Comparison of ENCODE assay signal across 17 cellular contexts in the genomic region with DNA sequence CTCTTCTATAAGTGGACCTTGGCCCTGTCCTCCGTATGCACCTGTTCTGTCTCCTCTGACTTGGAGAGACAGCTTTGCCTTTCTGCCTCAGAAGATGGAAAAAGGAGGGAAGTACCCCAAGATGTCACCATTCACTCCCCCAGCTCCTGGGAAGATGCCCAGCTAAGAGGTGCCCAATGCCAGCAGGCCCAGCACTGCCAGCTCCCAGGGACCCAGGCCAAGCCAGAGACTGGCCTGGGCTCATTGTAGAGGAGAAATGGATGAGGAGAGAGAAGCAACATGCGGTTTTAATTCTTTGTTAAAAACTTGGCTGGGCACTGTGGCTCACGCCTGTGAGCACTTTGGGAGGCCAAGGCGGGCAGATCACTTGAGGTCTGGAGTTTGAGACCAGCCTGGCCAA.
DNase-seq lines count a peak whose midpoint lies in the region; ATAC-seq and TF ChIP-seq lines count a peak whose summit lies in the region.
"Had no signal": no experiment of that assay in that cellular context is flagged by ENCODE, and none has a peak within 500 bp of the region (broad histone marks: within the 10 kb centered on the region; RNA-seq: fewer than 3 reads in every experiment).

No MANE protein-coding gene starts in this region.

- no peaks in the 10 kb centered on the region for H3K36me3 Mint-ChIP-seq in osteocyte (ENCODE audit: unreplicated experiment)
- H3K36me3 Mint-ChIP-seq in activated T-cell treated with anti-CD3 and anti-CD28 coated beads, Interleukin-2, amount 50 U/mL, for 72 hours (ENCODE audit: insufficient read depth in 2 of 2): no peaks in the 10 kb centered on the region
- H3K36me3 Mint-ChIP-seq: CD14-positive monocyte; CD8-positive, alpha-beta memory T cell had no signal

- no peak for TF ChIP-seq CTCF in osteocyte (IDR thresholded peaks at IDR 0.05)

- H3K27ac Mint-ChIP-seq in osteocyte (ENCODE audit: unreplicated experiment): no peak overlapping the region
- H3K27ac Mint-ChIP-seq in activated T-cell treated with anti-CD3 and anti-CD28 coated beads, Interleukin-2, amount 50 U/mL, for 72 hours: no peak overlapping the region
- H3K27ac Mint-ChIP-seq: CD14-positive monocyte; CD8-positive, alpha-beta memory T cell; H9 had no signal

- DNase-seq in Ammon's horn (ENCODE audit: low spot score): peak; percentile 61
- peak in 30 of 58 donors; percentile 6 to 74 (median 36) for DNase-seq in anterior cingulate cortex (lab: John Stamatoyannopoulos, UW)
- DNase-seq in hippocampal formation (lab: John Stamatoyannopoulos, UW): peak; percentile 3 to 14
- peak; percentile 51 for DNase-seq in osteocyte (ENCODE audit: extremely low spot score, unreplicated experiment)
- no peak for DNase-seq in SIG-M5 (lab: John Stamatoyannopoulos, UW)
- no peak for DNase-seq in activated T-cell treated with anti-CD3 and anti-CD28 coated beads, Interleukin-2, amount 50 U/mL, for 72 hours
- DNase-seq: ACHN; BE2C; Caco-2; CD8-positive, alpha-beta memory T cell; DMS53; GOT3; H9 had no signal

- H3K4me3 Mint-ChIP-seq in osteocyte (ENCODE audit: unreplicated experiment): no peak overlapping the region
- no peak overlapping the region for H3K4me3 Mint-ChIP-seq in activated T-cell treated with anti-CD3 and anti-CD28 coated beads, Interleukin-2, amount 50 U/mL, for 72 hours
- H3K4me3 Mint-ChIP-seq: CD14-positive monocyte; CD8-positive, alpha-beta memory T cell; H9 had no signal

- no peaks in the 10 kb centered on the region for H3K4me1 Mint-ChIP-seq in osteocyte (ENCODE audit: unreplicated experiment)
- no peaks in the 10 kb centered on the region for H3K4me1 Mint-ChIP-seq in activated T-cell treated with anti-CD3 and anti-CD28 coated beads, Interleukin-2, amount 50 U/mL, for 72 hours (ENCODE audit: low read depth)
- H3K4me1 Mint-ChIP-seq: CD8-positive, alpha-beta memory T cell; H9 had no signal

- H3K27me3 Mint-ChIP-seq in osteocyte (ENCODE audit: unreplicated experiment): no peaks in the 10 kb centered on the region
- peaks cover 13% of the 10 kb centered on the region for H3K27me3 Mint-ChIP-seq in activated T-cell treated with anti-CD3 and anti-CD28 coated beads, Interleukin-2, amount 50 U/mL, for 72 hours (ENCODE audit: low read depth)

- ATAC-seq in GM21423 (IDR thresholded peaks at IDR 0.05; ENCODE audit: unreplicated experiment) (no peak), HG02798 (IDR thresholded peaks at IDR 0.05; ENCODE audit: poor library complexity, unreplicated experiment) (no peak)
- no peak for ATAC-seq in activated T-cell treated with anti-CD3 and anti-CD28 coated beads, Interleukin-2, amount 50 U/mL, for 72 hours (replicated peaks in 1 of 2)
- ATAC-seq: HepG2 had no signal

- no peaks in the 10 kb centered on the region for H3K9me3 Mint-ChIP-seq in osteocyte (ENCODE audit: unreplicated experiment)
- H3K9me3 Mint-ChIP-seq in activated T-cell treated with anti-CD3 and anti-CD28 coated beads, Interleukin-2, amount 50 U/mL, for 72 hours: no peaks in the 10 kb centered on the region
- H3K9me3 Mint-ChIP-seq: CD14-positive monocyte; CD8-positive, alpha-beta memory T cell; H9 had no signal

Comparison
In these comparisons a context has a peak if more than half of its experiments do, and no peak if none do; other contexts are left out.
1. DNase-seq: peak in Ammon's horn (single experiment), anterior cingulate cortex (30 of 58), hippocampal formation (2 of 2) and osteocyte (single experiment); none in SIG-M5 (single experiment) and activated T-cell treated with anti-CD3 and anti-CD28 coated beads, Interleukin-2, amount 50 U/mL, for 72 hours (0 of 2).